12 cellular contexts compared by ENCODE assay signal in the genomic region with DNA sequence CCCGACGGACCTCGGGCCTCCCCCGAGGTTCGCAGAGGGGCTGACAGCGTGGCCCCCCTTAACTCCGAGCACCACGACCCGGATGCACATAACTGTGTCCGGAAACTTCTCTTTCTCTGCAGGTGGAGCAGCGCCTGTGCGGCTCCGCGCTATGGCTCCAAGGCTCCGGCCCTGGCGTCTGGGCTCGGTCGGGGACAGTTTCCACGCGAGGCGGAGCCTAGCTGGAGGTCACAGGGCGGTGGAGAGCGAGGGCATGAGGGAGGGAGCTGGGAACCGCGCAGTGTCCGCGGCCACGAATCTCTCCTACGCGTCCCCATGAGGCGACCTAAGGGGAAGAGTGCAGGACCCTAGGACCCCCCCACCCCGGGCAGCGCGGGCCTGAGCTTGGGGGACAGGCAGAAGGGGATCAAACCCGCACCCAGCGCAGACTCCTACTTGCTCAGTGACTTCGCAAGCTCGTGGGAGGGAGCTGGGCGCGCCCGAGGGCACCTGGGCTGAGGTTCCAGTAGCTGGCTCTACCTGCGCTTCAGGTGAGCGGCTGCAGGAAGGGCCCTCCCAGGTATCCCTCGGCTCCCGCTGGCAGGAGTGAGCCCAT. TPM values are rescaled to one million over a fixed set of nuclear protein-coding genes. Genes with fewer than 3 reads are reported as not detected.
A peak's percentile ranks its signal among the peaks of the same experiment; 100 is the strongest.
DNase-seq lines count a peak whose midpoint lies in the region; ATAC-seq lines count a peak whose summit lies in the region.
"Had no signal": no experiment of that assay in that cellular context is flagged by ENCODE, and none has a peak within 500 bp of the region (broad histone marks: within the 10 kb centered on the region; RNA-seq: fewer than 3 reads in every experiment).

No MANE protein-coding gene starts in this region.

- no peak overlapping the region for H3K9ac ChIP-seq in iPS-15b (ENCODE audit: low read depth, low read length)
- H3K9ac ChIP-seq: BLaER1 had no signal

- peak overlapping the region; percentile 43 for H3K4me3 ChIP-seq in iPS-15b (ENCODE audit: low read depth, low read length)
- H3K4me3 ChIP-seq: BLaER1, PC-9 had no signal

- H3K4me1 ChIP-seq in iPS-15b (ENCODE audit: control insufficient read depth, insufficient read depth, low read length), result peaks cover 24% of the 10 kb centered on the region

- no peak overlapping the region for H3K27ac Mint-ChIP-seq in T-helper 17 cell
- peak overlapping the region; percentile 92 for H3K27ac Mint-ChIP-seq in stimulated activated naive B cell treated with anti-CD40 and anti-IgM and Interleukin-4, amounts not matched to agents 10 μg/mL and 1 μg/mL and 100 μg/mL, for 72 hours
- H3K27ac Mint-ChIP-seq in natural killer cell treated with Interleukin-12 subunit alpha and Interleukin-12 subunit beta and Interleukin-15 and Interleukin-18, amount 100 ng/mL, for 72 hours, result no peak overlapping the region

- peak; percentile 13 for DNase-seq in activated T-cell treated with anti-CD3 and anti-CD28 coated beads, Interleukin-2, amount 50 U/mL, for 1 hour
- DNase-seq in activated T-cell treated with anti-CD3 and anti-CD28 coated beads for 4 hours (no peak), T-helper 17 cell (no peak)
- no peak for DNase-seq in stimulated activated naive B cell treated with anti-CD40 and anti-IgM and Interleukin-4, amounts not matched to agents 10 μg/mL and 1 μg/mL and 100 μg/mL, for 72 hours
- no peak for DNase-seq in activated CD4-positive, alpha-beta T cell treated with anti-CD3 and anti-CD28 coated beads for 1 hour
- no peak for DNase-seq in natural killer cell treated with Interleukin-12 subunit alpha and Interleukin-12 subunit beta and Interleukin-15 and Interleukin-18, amount 100 ng/mL, for 72 hours (ENCODE audit: low spot score)
- no peak for DNase-seq in stimulated activated CD4-positive, alpha-beta T cell treated with anti-CD3 and anti-CD28 coated beads, Interleukin-4, amount 100 ng/mL, for 24 hours
- DNase-seq: activated CD4-positive, CD25-positive, alpha-beta regulatory T cell treated with anti-CD3 and anti-CD28 coated beads, Interleukin-2, amount 50 U/mL, for 72 hours; PC-9 had no signal

- no peaks in the 10 kb centered on the region for H3K36me3 ChIP-seq in iPS-15b (ENCODE audit: control insufficient read depth, insufficient read depth, low read length)
- H3K36me3 ChIP-seq: BLaER1 had no signal

- H3K36me3 Mint-ChIP-seq in T-helper 17 cell (ENCODE audit: low read depth), result no peaks in the 10 kb centered on the region
- peaks cover 0 to 4% of the 10 kb centered on the region in 2 donors for H3K36me3 Mint-ChIP-seq in stimulated activated naive B cell treated with anti-CD40 and anti-IgM and Interleukin-4, amounts not matched to agents 10 μg/mL and 1 μg/mL and 100 μg/mL, for 72 hours
- no peaks in the 10 kb centered on the region for H3K36me3 Mint-ChIP-seq in natural killer cell treated with Interleukin-12 subunit alpha and Interleukin-12 subunit beta and Interleukin-15 and Interleukin-18, amount 100 ng/mL, for 72 hours

- H3K9me3 ChIP-seq in T-helper 17 cell (ENCODE audit: control insufficient read depth, low read length, poor library complexity, severe bottlenecking) (no peaks in the 10 kb centered on the region), iPS-15b (ENCODE audit: control insufficient read depth, insufficient read depth, low read length) (no peaks in the 10 kb centered on the region)

- peaks cover 99% of the 10 kb centered on the region for H3K27me3 ChIP-seq in iPS-15b (ENCODE audit: control insufficient read depth, insufficient read depth, low read length)

- ATAC-seq in T-helper 17 cell, result no peak
- ATAC-seq in stimulated activated naive B cell treated with anti-CD40 and anti-IgM and Interleukin-4, amounts not matched to agents 10 μg/mL and 1 μg/mL and 100 μg/mL, for 72 hours (replicated peaks), result no peak
- no peak for ATAC-seq in natural killer cell treated with Interleukin-12 subunit alpha and Interleukin-12 subunit beta and Interleukin-15 and Interleukin-18, amount 100 ng/mL, for 72 hours

- H3K27me3 Mint-ChIP-seq in T-helper 17 cell, result peaks cover 67% of the 10 kb centered on the region
- peaks cover 60 to 71% of the 10 kb centered on the region in 2 donors for H3K27me3 Mint-ChIP-seq in stimulated activated naive B cell treated with anti-CD40 and anti-IgM and Interleukin-4, amounts not matched to agents 10 μg/mL and 1 μg/mL and 100 μg/mL, for 72 hours
- H3K27me3 Mint-ChIP-seq in natural killer cell treated with Interleukin-12 subunit alpha and Interleukin-12 subunit beta and Interleukin-15 and Interleukin-18, amount 100 ng/mL, for 72 hours, result peaks cover 32 to 56% of the 10 kb centered on the region in 2 donors

- peak overlapping the region; percentile 71 for H3K4me3 Mint-ChIP-seq in T-helper 17 cell
- peak overlapping the region; percentile 58 to 68 for H3K4me3 Mint-ChIP-seq in stimulated activated naive B cell treated with anti-CD40 and anti-IgM and Interleukin-4, amounts not matched to agents 10 μg/mL and 1 μg/mL and 100 μg/mL, for 72 hours
- no peak overlapping the region for H3K4me3 Mint-ChIP-seq in natural killer cell treated with Interleukin-12 subunit alpha and Interleukin-12 subunit beta and Interleukin-15 and Interleukin-18, amount 100 ng/mL, for 72 hours

- peaks cover 22% of the 10 kb centered on the region for H3K4me1 Mint-ChIP-seq in T-helper 17 cell
- peaks cover 17 to 29% of the 10 kb centered on the region in 2 donors for H3K4me1 Mint-ChIP-seq in stimulated activated naive B cell treated with anti-CD40 and anti-IgM and Interleukin-4, amounts not matched to agents 10 μg/mL and 1 μg/mL and 100 μg/mL, for 72 hours
- peaks cover 0 to 10% of the 10 kb centered on the region in 2 donors for H3K4me1 Mint-ChIP-seq in natural killer cell treated with Interleukin-12 subunit alpha and Interleukin-12 subunit beta and Interleukin-15 and Interleukin-18, amount 100 ng/mL, for 72 hours (ENCODE audit: low read depth in 2 of 2)

- no peaks in the 10 kb centered on the region for H3K9me3 Mint-ChIP-seq in stimulated activated naive B cell treated with anti-CD40 and anti-IgM and Interleukin-4, amounts not matched to agents 10 μg/mL and 1 μg/mL and 100 μg/mL, for 72 hours
- no peaks in the 10 kb centered on the region for H3K9me3 Mint-ChIP-seq in natural killer cell treated with Interleukin-12 subunit alpha and Interleukin-12 subunit beta and Interleukin-15 and Interleukin-18, amount 100 ng/mL, for 72 hours

RNA-seq across cellular contexts. Expression of a gene that starts 8.6 kb away (rescaled TPM):
- total RNA-seq in T-helper 17 cell, result under 1 TPM; 0.15 to 0.21 TPM
- total RNA-seq in natural killer cell treated with Interleukin-12 subunit alpha and Interleukin-12 subunit beta and Interleukin-15 and Interleukin-18, amount 100 ng/mL, for 72 hours, result not detected
- total RNA-seq: astrocyte had no signal
